Comparison of ENCODE assay signal across 8 cellular contexts in the genomic region with DNA sequence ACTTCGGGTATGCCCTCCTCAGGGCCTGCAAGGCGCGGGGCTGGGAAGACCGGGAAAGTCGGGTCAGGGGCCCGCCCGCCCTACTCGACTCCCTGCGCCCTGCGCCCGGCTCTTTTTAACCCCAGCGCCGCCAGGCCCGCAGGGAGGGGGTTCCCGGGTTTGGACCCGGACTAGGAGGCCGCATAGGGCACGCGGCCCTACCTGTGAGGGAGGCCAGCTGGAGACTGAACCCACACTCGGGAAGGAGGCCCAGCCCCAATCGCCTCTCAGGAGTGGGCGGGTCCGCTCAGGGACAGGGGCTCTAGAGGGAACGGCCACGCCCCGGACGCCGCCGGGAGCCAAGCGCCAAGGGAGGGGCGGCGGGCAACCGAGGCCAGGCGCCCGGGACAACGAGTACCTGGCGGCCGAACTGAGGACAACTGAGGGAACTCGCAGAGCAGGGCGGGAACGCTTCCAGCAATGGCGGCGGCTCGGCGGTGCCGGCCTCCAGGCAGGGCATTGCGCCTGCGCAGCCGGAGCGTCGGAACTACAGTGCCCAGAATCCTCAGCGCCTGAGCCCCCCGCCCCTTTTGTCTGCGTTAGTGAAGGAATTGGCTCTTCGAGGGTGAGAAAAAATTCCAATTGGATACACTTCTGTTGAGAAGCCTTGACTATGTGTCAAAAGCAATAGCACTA. TPM values are rescaled to one million over a fixed set of nuclear protein-coding genes. Genes with fewer than 3 reads are reported as not detected.
DNase-seq lines count a peak whose midpoint lies in the region; ATAC-seq and TF ChIP-seq lines count a peak whose summit lies in the region.

A gene (minus strand): TSS at position 484 of the 675 bp plus-strand sequence.

- H3K27ac ChIP-seq in esophagus squamous epithelium (peak within 1 kb of the TSS; percentile 94 to 97 (median 96)), muscle layer of duodenum (ENCODE audit: low read length) (peak within 1 kb of the TSS; percentile 52)

- peak in 2 of 6 experiments; percentile 30 to 36 for TF ChIP-seq CTCF in esophagus squamous epithelium (IDR thresholded peaks at IDR 0.05)

- peak within 1 kb of the TSS; percentile 83 for H3K4me3 ChIP-seq in Jurkat, Clone E6-1 (ENCODE audit: low read length)
- H3K4me3 ChIP-seq in esophagus squamous epithelium: peak within 1 kb of the TSS; percentile 55 to 81 (median 78)
- peak within 1 kb of the TSS; percentile 57 to 88 for H3K4me3 ChIP-seq in muscle layer of duodenum (ENCODE audit: low read depth in 1 of 2, low read length in 2 of 2)

- peak in 2 of 4 donors; percentile 71 to 77 for TF ChIP-seq POLR2A in esophagus squamous epithelium (IDR thresholded peaks at IDR 0.05)

- H3K4me1 ChIP-seq in esophagus squamous epithelium: peaks cover 0 to 22% (median 8%) of the 10 kb centered on the region in 3 donors
- H3K4me1 ChIP-seq in muscle layer of duodenum (ENCODE audit: control insufficient read depth in 1 of 2, insufficient read depth in 2 of 2, low read length in 2 of 2): peaks cover 3 to 8% of the 10 kb centered on the region in 2 donors

- peak; percentile 90 for ATAC-seq in GM21619 (IDR thresholded peaks at IDR 0.05; ENCODE audit: unreplicated experiment)

- no peaks in the 10 kb centered on the region for H3K9me3 ChIP-seq in esophagus squamous epithelium
- H3K9me3 ChIP-seq in muscle layer of duodenum (ENCODE audit: control insufficient read depth in 1 of 2, low read length in 2 of 2): no peaks in the 10 kb centered on the region

- 0% methylated on average over 7 to 14 of the region's 55 CpGs for WGBS in esophagus squamous epithelium, 2 donors

- H3K36me3 ChIP-seq in esophagus squamous epithelium (no peaks in the 10 kb centered on the region), muscle layer of duodenum (ENCODE audit: control insufficient read depth in 1 of 2, insufficient read depth in 2 of 2, low read length in 2 of 2) (no peaks in the 10 kb centered on the region)

- DNase-seq in DMS53 (lab: John Stamatoyannopoulos, UW) (peak; percentile 94), activated T-helper 1 cell treated with Interleukin-2 at 50 U/mL for 16 hours (ENCODE audit: low read depth) (peak; percentile 77), esophagus squamous epithelium (lab: John Stamatoyannopoulos, UW) (peak; percentile 27)
- DNase-seq in Jurkat, Clone E6-1 (ENCODE audit: low read depth, low spot score): peak; percentile 78
- DNase-seq in stimulated activated CD8-positive, alpha-beta memory T cell treated with anti-CD3 and anti-CD28 coated beads, Interleukin-7, amount 100 ng/mL, for 24 hours (ENCODE audit: low read depth): peak; percentile 75

- no peaks in the 10 kb centered on the region for H3K27me3 ChIP-seq in esophagus squamous epithelium
- no peaks in the 10 kb centered on the region for H3K27me3 ChIP-seq in muscle layer of duodenum (ENCODE audit: low read depth, low read length)

- intact Hi-C loops in esophagus squamous epithelium (cut with DNase I): no loop called here

TF ChIP-seq in PFSK-1, 5 proteins besides CTCF, POLR2A, EP300 and RAD21:
- TF ChIP-seq FOXP2 (optimal IDR thresholded peaks at IDR 0.05; ENCODE audit: borderline replicate concordance, extremely low read depth, extremely low read length, insufficient read depth): no peak
- TF ChIP-seq, protein P1, sequence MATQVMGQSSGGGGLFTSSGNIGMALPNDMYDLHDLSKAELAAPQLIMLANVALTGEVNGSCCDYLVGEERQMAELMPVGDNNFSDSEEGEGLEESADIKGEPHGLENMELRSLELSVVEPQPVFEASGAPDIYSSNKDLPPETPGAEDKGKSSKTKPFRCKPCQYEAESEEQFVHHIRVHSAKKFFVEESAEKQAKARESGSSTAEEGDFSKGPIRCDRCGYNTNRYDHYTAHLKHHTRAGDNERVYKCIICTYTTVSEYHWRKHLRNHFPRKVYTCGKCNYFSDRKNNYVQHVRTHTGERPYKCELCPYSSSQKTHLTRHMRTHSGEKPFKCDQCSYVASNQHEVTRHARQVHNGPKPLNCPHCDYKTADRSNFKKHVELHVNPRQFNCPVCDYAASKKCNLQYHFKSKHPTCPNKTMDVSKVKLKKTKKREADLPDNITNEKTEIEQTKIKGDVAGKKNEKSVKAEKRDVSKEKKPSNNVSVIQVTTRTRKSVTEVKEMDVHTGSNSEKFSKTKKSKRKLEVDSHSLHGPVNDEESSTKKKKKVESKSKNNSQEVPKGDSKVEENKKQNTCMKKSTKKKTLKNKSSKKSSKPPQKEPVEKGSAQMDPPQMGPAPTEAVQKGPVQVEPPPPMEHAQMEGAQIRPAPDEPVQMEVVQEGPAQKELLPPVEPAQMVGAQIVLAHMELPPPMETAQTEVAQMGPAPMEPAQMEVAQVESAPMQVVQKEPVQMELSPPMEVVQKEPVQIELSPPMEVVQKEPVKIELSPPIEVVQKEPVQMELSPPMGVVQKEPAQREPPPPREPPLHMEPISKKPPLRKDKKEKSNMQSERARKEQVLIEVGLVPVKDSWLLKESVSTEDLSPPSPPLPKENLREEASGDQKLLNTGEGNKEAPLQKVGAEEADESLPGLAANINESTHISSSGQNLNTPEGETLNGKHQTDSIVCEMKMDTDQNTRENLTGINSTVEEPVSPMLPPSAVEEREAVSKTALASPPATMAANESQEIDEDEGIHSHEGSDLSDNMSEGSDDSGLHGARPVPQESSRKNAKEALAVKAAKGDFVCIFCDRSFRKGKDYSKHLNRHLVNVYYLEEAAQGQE (IDR thresholded peaks at IDR 0.05; ENCODE audit: insufficient read depth in 1 of 2, low read depth in 2 of 2, low read length in 2 of 2): peak in 1 of 2 experiments; percentile 35; a peak in 1 of 4 replicates
- TF ChIP-seq SIN3A (IDR thresholded peaks at IDR 0.05; ENCODE audit: borderline replicate concordance, insufficient read depth, low read length): no peak
- TF ChIP-seq POLR2AphosphoS5 (IDR thresholded peaks at IDR 0.05; ENCODE audit: low read depth, low read length): peak; percentile 82
- TF ChIP-seq TAF1 (IDR thresholded peaks at IDR 0.05; ENCODE audit: borderline replicate concordance, insufficient read depth, low read length): peak; percentile 45; the same call in 1 of the 2 replicates
TF ChIP-seq in PFSK-1: peak in this region for 3.

RNA-seq across cellular contexts. Expression of the gene that starts here (rescaled TPM):
- 2.7 TPM for polyA plus RNA-seq in Jurkat, Clone E6-1 (2012; ENCODE audit: insufficient read depth, insufficient read length)
- 1.7 TPM for polyA plus RNA-seq in PFSK-1 (2012; ENCODE audit: insufficient read length, low read depth)
- 1 to 10 TPM; 1.2 to 6.1 (median 2.4) TPM for total RNA-seq in esophagus squamous epithelium

Comparison
In these comparisons a context has a peak if more than half of its experiments do, and no peak if none do; other contexts are left out.
1. Peak in every context shown above with its lines: DNase-seq, ATAC-seq, H3K4me3 ChIP-seq and H3K27ac ChIP-seq.
2. DNase-seq: peak in every context shown above with its lines; median percentile 94 in DMS53; 78 in Jurkat, Clone E6-1; 77 in activated T-helper 1 cell treated with Interleukin-2 at 50 U/mL for 16 hours; 75 in stimulated activated CD8-positive, alpha-beta memory T cell treated with anti-CD3 and anti-CD28 coated beads, Interleukin-7, amount 100 ng/mL, for 24 hours; 27 in esophagus squamous epithelium.